In the genomic region with DNA sequence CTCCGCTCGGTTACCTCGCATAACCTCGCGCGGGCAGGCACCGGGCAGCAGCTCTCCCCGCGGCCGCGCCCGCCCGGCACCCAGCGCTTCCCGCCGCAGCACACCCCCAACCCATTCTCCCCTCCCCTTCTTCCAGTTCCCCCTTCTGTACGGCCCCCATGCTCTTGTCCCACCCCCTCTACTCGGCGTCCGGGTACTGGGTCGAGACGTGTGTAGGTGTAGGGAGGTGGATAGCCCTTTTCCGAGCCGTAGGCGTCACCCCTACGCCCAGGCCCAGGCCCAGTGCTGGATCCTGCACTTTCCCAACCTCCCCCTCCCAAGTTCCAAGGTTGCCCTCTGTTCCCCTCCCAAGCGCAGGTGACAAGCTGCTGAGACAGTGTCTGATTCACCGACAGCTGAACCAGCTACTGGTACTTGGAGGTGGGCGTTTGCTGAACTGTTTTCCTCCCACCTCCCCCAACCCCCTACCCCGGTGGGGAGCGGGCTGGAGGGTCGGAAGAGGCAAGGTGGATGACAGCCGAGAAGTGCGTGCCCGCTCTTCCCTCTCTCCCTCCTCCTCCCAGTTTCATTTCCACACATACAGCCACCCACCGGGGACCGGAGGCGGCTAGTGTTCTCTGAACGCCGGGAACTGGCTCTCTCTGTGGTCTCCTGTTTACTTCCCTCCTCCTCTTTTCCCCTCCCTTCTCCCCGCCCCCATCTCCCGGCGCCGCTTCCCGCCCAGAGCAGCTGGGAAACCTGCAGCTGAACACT, we compare ENCODE assay signal across 8 cellular contexts. TPM values are rescaled to one million over a fixed set of nuclear protein-coding genes. Genes with fewer than 3 reads are reported as not detected.
DNase-seq lines count a peak whose midpoint lies in the region; ATAC-seq and TF ChIP-seq lines count a peak whose summit lies in the region.

No MANE protein-coding gene starts in this region.

- no peaks in the 10 kb centered on the region for H3K36me3 ChIP-seq in BJ (ENCODE audit: control insufficient read depth, insufficient read depth, low read length)

- peak; percentile 22 for ATAC-seq in GM18907 (IDR thresholded peaks at IDR 0.05; ENCODE audit: unreplicated experiment)
- peak; percentile 23 for ATAC-seq in HG03432 (IDR thresholded peaks at IDR 0.05; ENCODE audit: unreplicated experiment)
- peak; percentile 37 for ATAC-seq in esophagus mucosa

- TF ChIP-seq CTCF in BJ (IDR thresholded peaks at IDR 0.05; ENCODE audit: insufficient read depth, low read depth, low read length): no peak

- peak overlapping the region; percentile 50 for H3K4me3 ChIP-seq in BJ (ENCODE audit: low read depth, low read length)

- no peaks in the 10 kb centered on the region for H3K27me3 ChIP-seq in BJ (ENCODE audit: control insufficient read depth, insufficient read depth, low read length)

- CTCF ChIA-PET in BJ (lab: Yijun Ruan, JAX): interaction anchor here (0.7 to 4.1 kb wide), 7 partner anchors 10 to 181 kb away, joined by 3 to 31 read pairs (median 3); no protein-coding TSS in a partner anchor

- no peak for DNase-seq in BJ (ENCODE audit: low read depth)
- DNase-seq in NCI-H748 (lab: John Stamatoyannopoulos, UW; ENCODE audit: unreplicated experiment): peak; percentile 95
- DNase-seq in activated T-cell treated with anti-CD3 and anti-CD28 coated beads for 4 hours: peak; percentile 55
- DNase-seq in mucosa of gallbladder (ENCODE audit: low spot score): peak; percentile 90
- DNase-seq in stimulated activated naive CD4-positive, alpha-beta T cell (lab: John Stamatoyannopoulos, UW): peak in 4 of 6 experiments; percentile 50 to 94 (median 52)

- POLR2A ChIA-PET in BJ (lab: Charles Lee): interaction anchor here (0.5 to 0.8 kb wide), 8 partner anchors 8 to 815 kb away, joined by 3 to 7 read pairs (median 4); no protein-coding TSS in a partner anchor

RNA-seq across cellular contexts. Expression of gene KLF9, which starts 6.0 kb away (rescaled TPM):
- 29.2 and 32.7 TPM in 2 replicates for polyA plus RNA-seq in BJ (2011; rRNA removed)
- 29.0 TPM in 2 replicates for polyA minus RNA-seq in BJ (2011; rRNA and poly(A)+ RNA removed)
- total RNA-seq in esophagus mucosa: 6.1 TPM
- total RNA-seq in mucosa of gallbladder: 40.9 TPM
